1 cellular context compared by ENCODE assay signal in the genomic region with DNA sequence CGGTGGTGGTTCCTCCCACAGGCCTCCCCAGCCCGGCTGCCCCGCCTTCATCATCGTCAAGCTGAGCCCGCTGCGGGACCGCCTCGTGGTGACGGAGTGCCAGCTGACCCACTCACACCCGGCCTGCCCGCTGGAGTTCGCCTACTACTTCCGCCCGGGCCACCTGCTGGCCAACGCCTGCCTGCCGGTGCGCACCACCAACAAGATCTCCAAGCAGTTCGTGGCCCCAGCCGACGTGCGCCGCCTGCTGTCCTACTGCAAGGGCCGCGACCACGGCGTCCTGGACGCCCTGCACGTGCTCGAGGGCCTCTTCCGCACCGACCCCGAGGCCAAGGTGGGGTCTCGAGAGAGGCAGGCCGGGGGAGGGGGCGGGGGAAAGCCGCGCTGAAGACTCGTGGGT.
TF ChIP-seq lines count a peak whose summit lies in the region.

No MANE protein-coding gene starts in this region.

TF ChIP-seq in HepG2, 621 proteins besides CTCF, POLR2A, EP300 and RAD21:
- no peak for TF ChIP-seq ZSCAN9 (CRISPR knock-in tag; IDR thresholded peaks at IDR 0.05; ENCODE audit: borderline replicate concordance)
- TF ChIP-seq, protein P1, sequence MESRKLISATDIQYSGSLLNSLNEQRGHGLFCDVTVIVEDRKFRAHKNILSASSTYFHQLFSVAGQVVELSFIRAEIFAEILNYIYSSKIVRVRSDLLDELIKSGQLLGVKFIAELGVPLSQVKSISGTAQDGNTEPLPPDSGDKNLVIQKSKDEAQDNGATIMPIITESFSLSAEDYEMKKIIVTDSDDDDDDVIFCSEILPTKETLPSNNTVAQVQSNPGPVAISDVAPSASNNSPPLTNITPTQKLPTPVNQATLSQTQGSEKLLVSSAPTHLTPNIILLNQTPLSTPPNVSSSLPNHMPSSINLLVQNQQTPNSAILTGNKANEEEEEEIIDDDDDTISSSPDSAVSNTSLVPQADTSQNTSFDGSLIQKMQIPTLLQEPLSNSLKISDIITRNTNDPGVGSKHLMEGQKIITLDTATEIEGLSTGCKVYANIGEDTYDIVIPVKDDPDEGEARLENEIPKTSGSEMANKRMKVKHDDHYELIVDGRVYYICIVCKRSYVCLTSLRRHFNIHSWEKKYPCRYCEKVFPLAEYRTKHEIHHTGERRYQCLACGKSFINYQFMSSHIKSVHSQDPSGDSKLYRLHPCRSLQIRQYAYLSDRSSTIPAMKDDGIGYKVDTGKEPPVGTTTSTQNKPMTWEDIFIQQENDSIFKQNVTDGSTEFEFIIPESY (CRISPR knock-in tag; IDR thresholded peaks at IDR 0.05), result peak; percentile 48; the same call in 1 of the 2 replicates
